Comparison of ENCODE assay signal across 15 cellular contexts in the genomic region with DNA sequence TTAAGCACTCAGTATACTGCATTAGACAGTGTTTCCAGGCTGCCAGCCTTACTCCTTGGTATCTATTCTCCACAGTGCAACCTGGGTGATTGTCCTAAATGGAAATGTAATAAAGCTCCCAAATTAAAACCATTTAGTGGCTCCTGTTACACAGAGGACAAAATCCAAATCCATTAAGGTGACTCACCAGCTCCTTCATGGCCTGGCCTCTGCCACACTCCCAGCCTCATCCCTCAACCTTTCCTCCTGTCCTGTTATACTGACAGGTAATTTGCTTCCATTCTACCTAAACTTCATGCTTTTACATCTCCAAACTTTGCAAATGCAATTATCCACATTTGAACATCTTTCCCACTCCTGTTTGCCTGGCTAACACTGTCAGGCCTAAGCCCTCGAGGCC.
A peak's percentile ranks its signal among the peaks of the same experiment; 100 is the strongest.
DNase-seq lines count a peak whose midpoint lies in the region; ATAC-seq and TF ChIP-seq lines count a peak whose summit lies in the region.
"Had no signal": no experiment of that assay in that cellular context is flagged by ENCODE, and none has a peak within 500 bp of the region (broad histone marks: within the 10 kb centered on the region; RNA-seq: fewer than 3 reads in every experiment).

No MANE protein-coding gene starts in this region.

- H3K4me3 ChIP-seq in foreskin fibroblast (ENCODE audit: low read depth in 1 of 2, low read length in 2 of 2) = no peak overlapping the region
- H3K4me3 ChIP-seq: GM12878 had no signal

- peaks cover 16% of the 10 kb centered on the region in 2 donors for H3K9me3 Mint-ChIP-seq in stimulated activated naive CD8-positive, alpha-beta T cell treated with anti-CD3 and anti-CD28 coated beads, Interleukin-15, amount 100 ng/mL, for 72 hours

- no peak for TF ChIP-seq CTCF in foreskin fibroblast (IDR thresholded peaks at IDR 0.05; ENCODE audit: low read depth, low read length)

- H3K27ac Mint-ChIP-seq in stimulated activated naive CD8-positive, alpha-beta T cell treated with anti-CD3 and anti-CD28 coated beads, Interleukin-15, amount 100 ng/mL, for 72 hours = no peak overlapping the region
- H3K27ac Mint-ChIP-seq: B cell; CD4-positive, alpha-beta T cell had no signal

- peaks cover 48% of the 10 kb centered on the region for H3K9me3 ChIP-seq in KOPT-K1 (ENCODE audit: insufficient read depth, low read length, poor library complexity, severe bottlenecking)

- peak overlapping the region; percentile 5 for H3K27ac ChIP-seq in KOPT-K1 (ENCODE audit: low read depth, low read length, poor library complexity, severe bottlenecking)
- H3K27ac ChIP-seq: HL-60 had no signal

- H3K4me3 Mint-ChIP-seq in stimulated activated naive CD8-positive, alpha-beta T cell treated with anti-CD3 and anti-CD28 coated beads, Interleukin-15, amount 100 ng/mL, for 72 hours = no peak overlapping the region
- H3K4me3 Mint-ChIP-seq: B cell; CD4-positive, alpha-beta T cell had no signal

- peaks cover 21% of the 10 kb centered on the region for H3K4me1 Mint-ChIP-seq in stimulated activated naive CD8-positive, alpha-beta T cell treated with anti-CD3 and anti-CD28 coated beads, Interleukin-15, amount 100 ng/mL, for 72 hours
- H3K4me1 Mint-ChIP-seq: B cell had no signal

- H3K36me3 ChIP-seq in KOPT-K1 (ENCODE audit: insufficient read depth, low read length) = no peaks in the 10 kb centered on the region

- peak; percentile 60 for DNase-seq in NCI-H82 (lab: John Stamatoyannopoulos, UW)
- DNase-seq in NCI-H82 treated with DMSO at 0.1 percent for 48 hours (lab: John Stamatoyannopoulos, UW; ENCODE audit: unreplicated experiment) = no peak
- DNase-seq in foreskin fibroblast = peak; percentile 4 to 30
- DNase-seq in pons (ENCODE audit: low spot score) = no peak
- DNase-seq in stimulated activated naive CD8-positive, alpha-beta T cell treated with anti-CD3 and anti-CD28 coated beads, Interleukin-15, amount 100 ng/mL, for 72 hours = no peak
- DNase-seq in EL = no peak
- DNase-seq: C1 segment of cervical spinal cord; CD4-positive, alpha-beta T cell; DMS79; HCEC 1CT had no signal

- no peak for ATAC-seq in stimulated activated naive CD8-positive, alpha-beta T cell treated with anti-CD3 and anti-CD28 coated beads, Interleukin-15, amount 100 ng/mL, for 72 hours
- ATAC-seq in HG03280 (IDR thresholded peaks at IDR 0.05; ENCODE audit: unreplicated experiment) = no peak
- ATAC-seq: GM12878 had no signal

- no peaks in the 10 kb centered on the region for H3K27me3 Mint-ChIP-seq in stimulated activated naive CD8-positive, alpha-beta T cell treated with anti-CD3 and anti-CD28 coated beads, Interleukin-15, amount 100 ng/mL, for 72 hours
- H3K27me3 Mint-ChIP-seq: B cell; CD4-positive, alpha-beta T cell had no signal

Comparison
In these comparisons a context has a peak if more than half of its experiments do, and no peak if none do; other contexts are left out.
1. DNase-seq: peak in NCI-H82 (single experiment) and foreskin fibroblast (2 of 2); none in NCI-H82 treated with DMSO at 0.1 percent for 48 hours (single experiment), pons (single experiment), stimulated activated naive CD8-positive, alpha-beta T cell treated with anti-CD3 and anti-CD28 coated beads, Interleukin-15, amount 100 ng/mL, for 72 hours (0 of 2) and EL (single experiment).